In genomic region chr12:132397934-132398385, GRCh38 we compare ENCODE assay signal across 25 cellular contexts.
"Had no signal": no experiment of that assay in that cellular context is flagged by ENCODE, and none has a peak within 500 bp of the region (broad histone marks: within the 10 kb centered on the region; RNA-seq: fewer than 3 reads in every experiment).

No MANE protein-coding gene starts in this region.

- H3K4me3 ChIP-seq: body of pancreas, cardiac muscle cell, left lung, ovary, right lobe of liver, testis, upper lobe of left lung had no signal

- FAIRE-seq: small intestine had no signal

- H3K27me3 ChIP-seq: ovary, right lobe of liver, testis had no signal

- H3K27ac ChIP-seq: body of pancreas, cardiac muscle cell, foreskin keratinocyte, left lung, neutrophil, ovary, right lobe of liver, testis, upper lobe of left lung had no signal

- H3K9me3 ChIP-seq: body of pancreas, left lung, neutrophil, ovary, right lobe of liver, testis had no signal

- ATAC-seq: activated CD4-positive, alpha-beta T cell treated with anti-CD3 and anti-CD28 coated beads for 36 hours; activated T-helper 17 cell treated with anti-CD3 and anti-CD28 coated beads, Interleukin-2, amount 50 U/mL, for 72 hours; body of pancreas; left lung; natural killer cell treated with Interleukin-12 subunit alpha and Interleukin-12 subunit beta and Interleukin-15 and Interleukin-18, amount 100 ng/mL, for 72 hours had no signal

- H3K36me3 ChIP-seq: cardiac muscle cell, left lung, neutrophil, ovary, right lobe of liver, upper lobe of left lung had no signal

- DNase-seq: activated B cell treated with CpG ODN at 0.5 μM for 24 hours; activated CD4-positive, alpha-beta T cell treated with anti-CD3 and anti-CD28 coated beads for 36 hours; activated CD4-positive, alpha-beta T cell treated with anti-CD3 and anti-CD28 coated beads, Interleukin-2, amount 50 U/mL, for 4 hours; activated CD8-positive, alpha-beta memory T cell treated with anti-CD3 and anti-CD28 coated beads for 24 hours; activated naive CD4-positive, alpha-beta T cell treated with Interleukin-2 at 50 U/mL for 16 hours; activated T-cell treated with anti-CD3 and anti-CD28 coated beads, Interleukin-2, amount 50 U/mL, for 24 hours; anterior cingulate cortex; effector CD4-positive, alpha-beta T cell; foreskin keratinocyte; ovary; small intestine; stimulated activated CD4-positive, alpha-beta T cell treated with anti-CD3 and anti-CD28 coated beads, Interleukin-15, amount 100 ng/mL, for 24 hours; stimulated activated CD4-positive, alpha-beta T cell treated with anti-CD3 and anti-CD28 coated beads, Interleukin-2, amount 100 ng/mL, for 48 hours; stimulated activated CD8-positive, alpha-beta memory T cell treated with anti-CD3 and anti-CD28 coated beads, Interleukin-4, amount 100 ng/mL, for 48 hours; stimulated activated naive CD4-positive, alpha-beta T cell; T1000; testis had no signal

- H3K4me1 ChIP-seq: body of pancreas, foreskin keratinocyte, left lung, right lobe of liver, testis, upper lobe of left lung had no signal
